In genomic region chr2:135174049-135174801, GRCh38 we compare ENCODE assay signal across 1 cellular context.
TF ChIP-seq lines count a peak whose summit lies in the region.

No MANE protein-coding gene starts in this region.

TF ChIP-seq in K562, 482 proteins besides CTCF, POLR2A, EP300 and RAD21 (continued from another document):
- TF ChIP-seq, protein P1, sequence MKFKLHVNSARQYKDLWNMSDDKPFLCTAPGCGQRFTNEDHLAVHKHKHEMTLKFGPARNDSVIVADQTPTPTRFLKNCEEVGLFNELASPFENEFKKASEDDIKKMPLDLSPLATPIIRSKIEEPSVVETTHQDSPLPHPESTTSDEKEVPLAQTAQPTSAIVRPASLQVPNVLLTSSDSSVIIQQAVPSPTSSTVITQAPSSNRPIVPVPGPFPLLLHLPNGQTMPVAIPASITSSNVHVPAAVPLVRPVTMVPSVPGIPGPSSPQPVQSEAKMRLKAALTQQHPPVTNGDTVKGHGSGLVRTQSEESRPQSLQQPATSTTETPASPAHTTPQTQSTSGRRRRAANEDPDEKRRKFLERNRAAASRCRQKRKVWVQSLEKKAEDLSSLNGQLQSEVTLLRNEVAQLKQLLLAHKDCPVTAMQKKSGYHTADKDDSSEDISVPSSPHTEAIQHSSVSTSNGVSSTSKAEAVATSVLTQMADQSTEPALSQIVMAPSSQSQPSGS (CRISPR knock-in tag; IDR thresholded peaks at IDR 0.05), result no peak
- TF ChIP-seq POLR2G (IDR thresholded peaks at IDR 0.05; ENCODE audit: low read depth, low read length) (peak; percentile 62; the same call in 1 of the 2 replicates), NR0B1 (IDR thresholded peaks at IDR 0.05; ENCODE audit: partially characterized antibody) (no peak)
